ENCODE assay signal across 8 cellular contexts in the genomic region with DNA sequence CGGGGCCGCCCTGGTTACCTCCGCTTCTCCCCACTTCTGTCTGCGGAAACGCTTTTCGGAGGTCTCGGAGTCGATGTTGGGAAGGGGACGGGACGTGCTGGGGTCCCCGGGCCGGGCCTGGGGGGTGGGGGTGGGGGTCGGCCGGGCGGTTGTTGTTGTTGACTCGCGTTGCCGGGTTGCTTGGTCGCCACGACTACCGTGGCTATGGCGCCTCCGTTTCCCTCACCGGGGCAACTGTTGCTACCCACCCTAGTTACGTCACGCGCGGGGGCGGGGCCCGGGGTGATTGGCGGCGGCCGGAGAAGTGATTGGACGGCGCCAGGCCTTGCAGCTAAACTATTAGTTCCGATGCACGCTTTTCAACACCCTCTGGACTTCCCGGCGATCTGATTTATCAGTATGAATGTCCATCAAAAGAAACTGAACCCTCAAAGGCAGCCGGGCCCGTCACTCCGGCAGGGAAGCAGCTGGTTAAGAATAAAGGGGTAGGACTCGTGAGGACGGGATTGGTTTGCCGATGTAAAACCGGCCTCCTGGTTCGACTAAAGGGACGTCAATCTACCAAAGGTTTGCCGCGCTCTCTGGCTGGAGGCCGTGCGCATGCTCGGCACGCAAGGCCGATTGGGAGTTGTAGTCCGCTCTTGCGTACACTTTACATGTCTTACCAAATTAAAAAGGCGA. TPM values are rescaled to one million over a fixed set of nuclear protein-coding genes. Genes with fewer than 3 reads are reported as not detected.
DNase-seq lines count a peak whose midpoint lies in the region; ATAC-seq, FAIRE-seq and TF ChIP-seq lines count a peak whose summit lies in the region.

A gene (minus strand): TSS at position 236 of the 681 bp plus-strand sequence. CDS start 12,477 bp downstream, outside the sequence.

- H3K27me3 ChIP-seq in astrocyte (ENCODE audit: insufficient read depth, low read length) (no peaks in the 10 kb centered on the region), right cardiac atrium (ENCODE audit: control insufficient read depth, insufficient read depth) (no peaks in the 10 kb centered on the region), psoas muscle (ENCODE audit: insufficient read depth in 3 of 3, low read length in 2 of 3) (no peaks in the 10 kb centered on the region), uterus (no peaks in the 10 kb centered on the region)

- no peak for TF ChIP-seq CTCF in astrocyte (IDR thresholded peaks at IDR 0.05; ENCODE audit: insufficient read depth, low read depth, low read length)
- TF ChIP-seq CTCF in psoas muscle (IDR thresholded peaks at IDR 0.05): no peak
- TF ChIP-seq CTCF in uterus (IDR thresholded peaks at IDR 0.05): peak in 1 of 4 experiments; percentile 35

- H3K4me3 ChIP-seq in astrocyte (ENCODE audit: insufficient read depth, low read depth, low read length) (peak within 1 kb of the TSS; percentile 78), right cardiac atrium (ENCODE audit: low read length) (peak within 1 kb of the TSS; percentile 94), psoas muscle (peak within 1 kb of the TSS; percentile 91), uterus (peak within 1 kb of the TSS; percentile 82 to 95)

- peaks cover 14% of the 10 kb centered on the region for H3K4me1 Mint-ChIP-seq in astrocyte (ENCODE audit: low read depth, unreplicated experiment)

- H3K4me2 ChIP-seq in astrocyte (ENCODE audit: low read length): peak within 1 kb of the TSS; percentile 89

- H3K36me3 ChIP-seq in astrocyte (ENCODE audit: insufficient read depth, low read length) (no peaks in the 10 kb centered on the region), psoas muscle (ENCODE audit: insufficient read depth in 1 of 2, low read depth in 1 of 2) (no peaks in the 10 kb centered on the region), uterus (no peaks in the 10 kb centered on the region)

- ATAC-seq in GM18502 (IDR thresholded peaks at IDR 0.05; ENCODE audit: poor library complexity, unreplicated experiment): peak; percentile 77
- peak; percentile 62 for ATAC-seq in HG03039 (IDR thresholded peaks at IDR 0.05; ENCODE audit: unreplicated experiment)
- ATAC-seq in right cardiac atrium: peak; percentile 92 to 93
- ATAC-seq in psoas muscle: peak; percentile 84 to 88 (median 87)

- peak within 1 kb of the TSS; percentile 92 for H3K9ac ChIP-seq in astrocyte (ENCODE audit: low read length)

- peak within 1 kb of the TSS; percentile 90 for H3K4me3 Mint-ChIP-seq in astrocyte (ENCODE audit: unreplicated experiment)

- H3K9me3 ChIP-seq in astrocyte (ENCODE audit: insufficient read depth, low read depth, low read length) (no peaks in the 10 kb centered on the region), right cardiac atrium (ENCODE audit: control insufficient read depth, low read length) (no peaks in the 10 kb centered on the region), psoas muscle (no peaks in the 10 kb centered on the region), uterus (no peaks in the 10 kb centered on the region)

- DNase-seq in NCI-H2081 (lab: John Stamatoyannopoulos, UW): peak; percentile 99 to 100
- DNase-seq in T-helper 9 cell: peak; percentile 100
- peak; percentile 100 for DNase-seq in astrocyte (ENCODE audit: low read depth)
- DNase-seq in right cardiac atrium: peak; percentile 100
- DNase-seq in psoas muscle: peak; percentile 100
- DNase-seq in uterus: peak; percentile 100

- WGBS in right cardiac atrium: under 1% methylated on average over 58 of the region's 58 CpGs
- WGBS in psoas muscle, 3 donors: 0 to 1% (median 0%) methylated on average over 48 to 58 of the region's 58 CpGs

- H3K36me3 Mint-ChIP-seq in astrocyte (ENCODE audit: low read depth, unreplicated experiment): no peaks in the 10 kb centered on the region

- TF ChIP-seq POLR2A in uterus (IDR thresholded peaks at IDR 0.05): no peak

- no peaks in the 10 kb centered on the region for H3K27me3 Mint-ChIP-seq in astrocyte (ENCODE audit: low read depth, unreplicated experiment)

- H3K27ac ChIP-seq in astrocyte (ENCODE audit: low read depth, low read length): peak within 1 kb of the TSS; percentile 98
- peak within 1 kb of the TSS; percentile 99 for H3K27ac ChIP-seq in right cardiac atrium (ENCODE audit: low read length)
- peak within 1 kb of the TSS; percentile 98 for H3K27ac ChIP-seq in psoas muscle
- peak within 1 kb of the TSS; percentile 98 to 100 for H3K27ac ChIP-seq in uterus

- peaks cover 9% of the 10 kb centered on the region for H3K79me2 ChIP-seq in astrocyte (ENCODE audit: insufficient read depth, low read length)

- H3K4me1 ChIP-seq in astrocyte (ENCODE audit: insufficient read depth, low read length) (peaks cover 4% of the 10 kb centered on the region), right cardiac atrium (ENCODE audit: control insufficient read depth, insufficient read depth, low read length) (peaks cover 7% of the 10 kb centered on the region), psoas muscle (peaks cover 38% of the 10 kb centered on the region), uterus (no peaks in the 10 kb centered on the region)

- peak within 1 kb of the TSS; percentile 83 for H2AFZ ChIP-seq in astrocyte (ENCODE audit: low read depth, low read length)

- H3K27ac Mint-ChIP-seq in astrocyte (ENCODE audit: unreplicated experiment): peak within 1 kb of the TSS; percentile 98

- H3K9me3 Mint-ChIP-seq in astrocyte (ENCODE audit: unreplicated experiment): no peaks in the 10 kb centered on the region

- peaks cover 11% of the 10 kb centered on the region for H4K20me1 ChIP-seq in astrocyte (ENCODE audit: insufficient read depth, low read length)

- intact Hi-C loops in right cardiac atrium (cut with DNase I): no loop called here
- intact Hi-C loops in psoas muscle (cut with DNase I): loop anchor here in 1 of 2 donors (5.0 kb wide), 1 partner anchor 66 kb away; a partner anchor contains a TSS
- intact Hi-C loops in uterus (cut with DNase I; ENCODE audit: low total_unique reads): no loop called here

- peak; percentile 13 for FAIRE-seq in astrocyte (lab: Jason Lieb, UNC)

RNA-seq across cellular contexts. Expression of the gene that starts here (rescaled TPM):
- 11.8 and 13.0 TPM in 2 replicates for total RNA-seq in astrocyte
- total RNA-seq in right cardiac atrium: 10 to 100 TPM; 10.9 to 15.6 (median 13.5) TPM
- polyA plus RNA-seq in right cardiac atrium: 7.0 TPM
- total RNA-seq in psoas muscle: 10 to 100 TPM in 1 of 4 donors, 1 to 10 TPM in 3; 5.9 to 10.1 (median 7.8) TPM
- 1 to 10 TPM; 2.9 to 6.4 (median 5.1) TPM for polyA plus RNA-seq in psoas muscle
- 10 to 100 TPM in 1 of 4 donors, 1 to 10 TPM in 2, under 1 TPM in 1; 0.26 to 14.1 (median 4.1) TPM for total RNA-seq in uterus

Comparison
In these comparisons a context has a peak if more than half of its experiments do, and no peak if none do; other contexts are left out.
1. Peak in every context shown above with its lines: DNase-seq, ATAC-seq, H3K4me3 ChIP-seq and H3K27ac ChIP-seq.